ENCODE assay signal across 8 cellular contexts in the genomic region with DNA sequence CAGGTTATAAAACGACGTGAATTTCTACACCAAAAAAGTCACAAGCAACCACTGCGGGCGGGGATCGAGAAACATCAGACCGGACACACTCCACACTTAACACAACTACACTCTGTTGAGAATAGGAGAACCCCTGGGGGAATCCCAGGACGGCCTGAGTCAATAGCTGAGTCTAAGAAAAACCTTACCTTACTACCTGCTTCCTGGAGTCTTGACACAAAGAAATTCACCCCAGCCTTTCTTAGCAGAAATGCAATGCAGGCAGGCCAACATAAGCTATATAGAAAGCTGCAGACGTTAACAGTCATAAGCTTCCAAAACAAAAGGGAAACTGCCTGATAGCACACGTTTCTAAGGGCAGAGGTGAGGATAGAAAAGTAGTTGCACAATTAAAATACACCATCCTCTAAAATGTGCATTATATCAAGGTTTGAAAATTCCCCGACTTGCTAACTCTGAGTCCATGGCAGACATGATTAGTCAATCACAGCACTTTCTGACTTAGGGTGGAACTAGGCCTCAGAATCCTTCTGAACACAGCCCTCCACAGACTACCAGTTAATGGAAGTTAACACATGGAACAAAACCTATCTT.
A peak's percentile ranks its signal among the peaks of the same experiment; 100 is the strongest.
DNase-seq lines count a peak whose midpoint lies in the region; ATAC-seq, FAIRE-seq and TF ChIP-seq lines count a peak whose summit lies in the region.

No MANE protein-coding gene starts in this region.

- intact Hi-C loops in spleen (cut with DNase I; ENCODE audit: low total_unique reads) (no loop called here), pancreas (cut with DNase I) (no loop called here), heart right ventricle (cut with DNase I) (loop anchor here in 1 of 10 donors (2.0 kb wide), 1 partner anchor 15 kb away; no protein-coding TSS in a partner anchor)

- WGBS in spleen, 5 donors: 58 to 67% (median 61%) methylated on average over 10 of the region's 10 CpGs
- WGBS in pancreas, 2 donors: 93 to 94% methylated on average over 10 of the region's 10 CpGs
- 81 to 88% methylated on average over 10 of the region's 10 CpGs for WGBS in heart right ventricle, 2 donors

- H3K27ac ChIP-seq in spleen (peak overlapping the region in 7 of 8 donors; percentile 0 to 85 (median 71)), pancreas (no peak overlapping the region), heart right ventricle (peak overlapping the region in 1 of 10 donors; percentile 27)

- DNase-seq in activated T-cell treated with anti-CD3 and anti-CD28 coated beads for 48 hours (ENCODE audit: low read depth) (peak; percentile 57), spleen (peak; percentile 45), pancreas (no peak), NCI-H345 (lab: John Stamatoyannopoulos, UW) (no peak), heart right ventricle (no peak), AG08395 (ENCODE audit: low spot score) (no peak)

- no peak for FAIRE-seq in pancreas (lab: Jason Lieb, UNC)

- no peak for TF ChIP-seq POLR2A in spleen (IDR thresholded peaks at IDR 0.05)

- no peaks in the 10 kb centered on the region for H3K27me3 ChIP-seq in spleen (replicated peaks in 1 of 7)
- no peaks in the 10 kb centered on the region for H3K27me3 ChIP-seq in pancreas
- H3K27me3 ChIP-seq in heart right ventricle: no peaks in the 10 kb centered on the region

- TF ChIP-seq CTCF in spleen (IDR thresholded peaks at IDR 0.05 in 8 of 11, conservative IDR thresholded peaks at IDR 0.05 in 3 of 11): no peak
- TF ChIP-seq CTCF in pancreas (IDR thresholded peaks at IDR 0.05): no peak
- no peak for TF ChIP-seq CTCF in heart right ventricle (IDR thresholded peaks at IDR 0.05)

- H3K4me3 ChIP-seq in spleen: no peak overlapping the region
- no peak overlapping the region for H3K4me3 ChIP-seq in pancreas
- H3K4me3 ChIP-seq in heart right ventricle: no peak overlapping the region

- peaks cover 0 to 3% (median 0%) of the 10 kb centered on the region in 8 donors for H3K9me3 ChIP-seq in spleen
- H3K9me3 ChIP-seq in pancreas: no peaks in the 10 kb centered on the region
- H3K9me3 ChIP-seq in heart right ventricle: no peaks in the 10 kb centered on the region

- peaks cover 30 to 95% (median 77%) of the 10 kb centered on the region in 6 donors for H3K4me1 ChIP-seq in spleen
- peaks cover 0 to 11% (median 10%) of the 10 kb centered on the region in 3 donors for H3K4me1 ChIP-seq in pancreas
- peaks cover 0 to 73% (median 22%) of the 10 kb centered on the region in 9 donors for H3K4me1 ChIP-seq in heart right ventricle

- peak; percentile 47 for ATAC-seq in GM19324 (IDR thresholded peaks at IDR 0.05; ENCODE audit: low FRiP score, unreplicated experiment)
- ATAC-seq in HG03354 (IDR thresholded peaks at IDR 0.05; ENCODE audit: poor library complexity, severe bottlenecking, unreplicated experiment): peak; percentile 49
- ATAC-seq in pancreas: no peak
- ATAC-seq in heart right ventricle: no peak

- peaks cover 0 to 28% (median 0%) of the 10 kb centered on the region in 6 donors for H3K36me3 ChIP-seq in spleen
- H3K36me3 ChIP-seq in pancreas: no peaks in the 10 kb centered on the region
- H3K36me3 ChIP-seq in heart right ventricle: no peaks in the 10 kb centered on the region

Comparison
In these comparisons a context has a peak if more than half of its experiments do, and no peak if none do; other contexts are left out.
1. ATAC-seq: peak in GM19324 (single experiment) and HG03354 (single experiment); none in pancreas (0 of 4) and heart right ventricle (0 of 8).
2. DNase-seq: peak in activated T-cell treated with anti-CD3 and anti-CD28 coated beads for 48 hours (single experiment) and spleen (single experiment); none in pancreas (0 of 6), NCI-H345 (single experiment), heart right ventricle (0 of 2) and AG08395 (single experiment).
3. H3K27ac ChIP-seq: peak in spleen (7 of 8); none in pancreas (0 of 4).